ENCODE assay signal across 18 cellular contexts in genomic region chr14:71414631-71415403, GRCh38.
A peak's percentile ranks its signal among the peaks of the same experiment; 100 is the strongest.
DNase-seq lines count a peak whose midpoint lies in the region; ATAC-seq and TF ChIP-seq lines count a peak whose summit lies in the region.
"Had no signal": no experiment of that assay in that cellular context is flagged by ENCODE, and none has a peak within 500 bp of the region (broad histone marks: within the 10 kb centered on the region; RNA-seq: fewer than 3 reads in every experiment).

No MANE protein-coding gene starts in this region.

- H3K27me3 Mint-ChIP-seq in endothelial cell (ENCODE audit: unreplicated experiment): peaks cover 2% of the 10 kb centered on the region
- H3K27me3 Mint-ChIP-seq: activated CD8-positive, alpha-beta memory T cell treated with anti-CD3 and anti-CD28 coated beads, Interleukin-2, amount 10 ng/mL, durations not matched to agents 7 days and 5 days had no signal

- intact Hi-C loops in mammary epithelial cell (cut with micrococcal nuclease): no loop called here

- POLR2A ChIA-PET in AG04450 (lab: Yijun Ruan, JAX): interaction anchor here (0.6 to 1.2 kb wide), 7 partner anchors 15 to 297 kb away, joined by 3 to 5 read pairs (median 3); no protein-coding TSS in a partner anchor

- no peaks in the 10 kb centered on the region for H3K4me1 Mint-ChIP-seq in endothelial cell (ENCODE audit: unreplicated experiment)
- H3K4me1 Mint-ChIP-seq: neural progenitor cell had no signal

- H3K9ac ChIP-seq in mammary epithelial cell (ENCODE audit: insufficient read depth, low read length): no peak overlapping the region
- H3K9ac ChIP-seq: neural progenitor cell had no signal

- TSS peak; percentile 11 for BruUV-seq in mammary epithelial cell (replicated peaks; lab: Mats Ljungman, UMichigan)

- peaks cover 52% of the 10 kb centered on the region for H3K79me2 ChIP-seq in mammary epithelial cell (ENCODE audit: insufficient read depth, low read length)

- H3K4me3 Mint-ChIP-seq in endothelial cell (ENCODE audit: unreplicated experiment): no peak overlapping the region
- H3K4me3 Mint-ChIP-seq: activated CD8-positive, alpha-beta memory T cell treated with anti-CD3 and anti-CD28 coated beads, Interleukin-2, amount 10 ng/mL, durations not matched to agents 7 days and 5 days; neural progenitor cell had no signal

- H3K27ac ChIP-seq in AG04450 (ENCODE audit: low read depth, low read length) (peak overlapping the region; percentile 87), mammary epithelial cell (ENCODE audit: insufficient read depth, low read depth, low read length) (no peak overlapping the region), foreskin keratinocyte (peak overlapping the region; percentile 74)
- H3K27ac ChIP-seq: adrenal gland, C4-2B, left ventricle myocardium inferior, neural progenitor cell had no signal

- H3K36me3 ChIP-seq in mammary epithelial cell (ENCODE audit: insufficient read depth, low read length): no peaks in the 10 kb centered on the region
- H3K36me3 ChIP-seq: adrenal gland, left ventricle myocardium inferior, neural progenitor cell had no signal

- no peak overlapping the region for H3K27ac Mint-ChIP-seq in endothelial cell (ENCODE audit: unreplicated experiment)
- H3K27ac Mint-ChIP-seq: activated CD8-positive, alpha-beta memory T cell treated with anti-CD3 and anti-CD28 coated beads, Interleukin-2, amount 10 ng/mL, durations not matched to agents 7 days and 5 days; activated T-helper 2 cell treated with anti-CD3 and anti-CD28 coated beads, Interferon-gamma antibody, Interleukin-2, Interleukin-4, amounts not matched to agents 10 μg/mL and 5 μg/mL and 100 μg/mL, durations not matched to agents 14 hours and 24 hours and 36 hours; neural progenitor cell had no signal

- CTCF ChIA-PET in AG04450 (lab: Charles Lee) (interaction anchor here (1.1 to 1.5 kb wide), 4 partner anchors 10 to 311 kb away, joined by 3 to 4 read pairs (median 4); no protein-coding TSS in a partner anchor), mammary epithelial cell (lab: Charles Lee; ENCODE audit: low non-redundant PET) (interaction anchor here (0.6 kb wide), 1 partner anchor 598 kb away, joined by 3 read pairs; no protein-coding TSS in a partner anchor)

- no peak for DNase-seq in AG04450 (ENCODE audit: low read depth, low spot score)
- peak; percentile 25 for DNase-seq in M059J (ENCODE audit: low read depth)
- DNase-seq in mammary epithelial cell: peak; percentile 36
- peak; percentile 31 to 63 for DNase-seq in foreskin keratinocyte
- no peak for DNase-seq in SW 1271 (lab: John Stamatoyannopoulos, UW)
- no peak for DNase-seq in endothelial cell (ENCODE audit: low spot score)
- DNase-seq: activated CD8-positive, alpha-beta memory T cell treated with anti-CD3 and anti-CD28 coated beads, Interleukin-2, amount 10 ng/mL, durations not matched to agents 7 days and 5 days; DMS 273 treated with DMSO at 0.1 percent for 48 hours; left ventricle myocardium inferior; mucosa of descending colon; NCI-H1694 treated with DMSO at 0.1 percent for 48 hours; SHP77 treated with DMSO at 0.1 percent for 48 hours had no signal

- H2AFZ ChIP-seq in mammary epithelial cell (ENCODE audit: low read depth, low read length): no peak overlapping the region
- H2AFZ ChIP-seq: neural progenitor cell had no signal

- H3K9me3 ChIP-seq in AG04450 (ENCODE audit: control insufficient read depth, insufficient read depth, low read length) (no peaks in the 10 kb centered on the region), mammary epithelial cell (replicated peaks; ENCODE audit: insufficient read depth, low read length) (no peaks in the 10 kb centered on the region)
- H3K9me3 ChIP-seq: adrenal gland, left ventricle myocardium inferior, mucosa of descending colon had no signal

- no peak for TF ChIP-seq POLR2A in GM18505 (IDR thresholded peaks at IDR 0.05; ENCODE audit: borderline replicate concordance, extremely low read depth, insufficient read depth, insufficient read length)

- dilution Hi-C loops in mammary epithelial cell (cut with HindIII; ENCODE audit: low sequenced_read_pairs): no loop called here

- no peaks in the 10 kb centered on the region for H4K20me1 ChIP-seq in mammary epithelial cell (ENCODE audit: insufficient read depth, low read length)

- no peak overlapping the region for H3K4me2 ChIP-seq in mammary epithelial cell (ENCODE audit: insufficient read depth, low read depth, low read length)
- H3K4me2 ChIP-seq: neural progenitor cell had no signal

- ATAC-seq in foreskin keratinocyte: peak; percentile 73
- ATAC-seq in HG02759 (IDR thresholded peaks at IDR 0.05; ENCODE audit: unreplicated experiment): no peak
- no peak for ATAC-seq in GM18505 (IDR thresholded peaks at IDR 0.05; ENCODE audit: unreplicated experiment)
- ATAC-seq: activated CD8-positive, alpha-beta memory T cell treated with anti-CD3 and anti-CD28 coated beads, Interleukin-2, amount 10 ng/mL, durations not matched to agents 7 days and 5 days; mucosa of descending colon had no signal

- in situ Hi-C loops in mammary epithelial cell (cut with MboI; ENCODE audit: low sequenced_read_pairs in 2 of 2): no loop called here

- peaks cover 7% of the 10 kb centered on the region for H3K36me3 Mint-ChIP-seq in endothelial cell (ENCODE audit: low read depth, unreplicated experiment)

- no peaks in the 10 kb centered on the region for H3K9me3 Mint-ChIP-seq in endothelial cell (ENCODE audit: unreplicated experiment)

- TF ChIP-seq CTCF in AG04450 (IDR thresholded peaks at IDR 0.05; ENCODE audit: low read depth, low read length): no peak
- no peak for TF ChIP-seq CTCF in mammary epithelial cell (conservative IDR thresholded peaks at IDR 0.05 in 1 of 2, IDR thresholded peaks at IDR 0.05 in 1 of 2; ENCODE audit: extremely low read depth in 1 of 2, insufficient read depth in 1 of 2, low read depth in 1 of 2, low read length in 2 of 2)
- TF ChIP-seq CTCF in foreskin keratinocyte (conservative IDR thresholded peaks at IDR 0.05): no peak
- TF ChIP-seq CTCF in endothelial cell (IDR thresholded peaks at IDR 0.05; ENCODE audit: unreplicated experiment): no peak

- H3K4me3 ChIP-seq in AG04450 (ENCODE audit: low read depth, low read length) (no peak overlapping the region), mammary epithelial cell (replicated peaks in 1 of 3; ENCODE audit: insufficient read depth in 1 of 3, low read depth in 2 of 3, low read length in 3 of 3) (no peak overlapping the region)
- H3K4me3 ChIP-seq: adrenal gland, left ventricle myocardium inferior, mucosa of descending colon, neural progenitor cell had no signal

- 66% methylated on average over 5 of the region's 5 CpGs for WGBS in mammary epithelial cell (ENCODE audit: low coverage, missing lambda C conversion rate)

- H3K27me3 ChIP-seq in AG04450 (ENCODE audit: control insufficient read depth, insufficient read depth, low read length) (no peaks in the 10 kb centered on the region), mammary epithelial cell (ENCODE audit: insufficient read depth, low read length) (no peaks in the 10 kb centered on the region), foreskin keratinocyte (no peaks in the 10 kb centered on the region)
- H3K27me3 ChIP-seq: adrenal gland, neural progenitor cell had no signal

- peaks cover 13% of the 10 kb centered on the region for H3K4me1 ChIP-seq in mammary epithelial cell (ENCODE audit: insufficient read depth, low read length)
- H3K4me1 ChIP-seq in foreskin keratinocyte: peaks cover 33% of the 10 kb centered on the region
- H3K4me1 ChIP-seq: left ventricle myocardium inferior, neural progenitor cell had no signal

Comparison
In these comparisons a context has a peak if more than half of its experiments do, and no peak if none do; other contexts are left out.
1. DNase-seq: peak in M059J (single experiment), mammary epithelial cell (single experiment) and foreskin keratinocyte (2 of 2); none in AG04450 (single experiment), SW 1271 (0 of 2) and endothelial cell (single experiment).